1 cellular context compared by ENCODE assay signal in the genomic region with DNA sequence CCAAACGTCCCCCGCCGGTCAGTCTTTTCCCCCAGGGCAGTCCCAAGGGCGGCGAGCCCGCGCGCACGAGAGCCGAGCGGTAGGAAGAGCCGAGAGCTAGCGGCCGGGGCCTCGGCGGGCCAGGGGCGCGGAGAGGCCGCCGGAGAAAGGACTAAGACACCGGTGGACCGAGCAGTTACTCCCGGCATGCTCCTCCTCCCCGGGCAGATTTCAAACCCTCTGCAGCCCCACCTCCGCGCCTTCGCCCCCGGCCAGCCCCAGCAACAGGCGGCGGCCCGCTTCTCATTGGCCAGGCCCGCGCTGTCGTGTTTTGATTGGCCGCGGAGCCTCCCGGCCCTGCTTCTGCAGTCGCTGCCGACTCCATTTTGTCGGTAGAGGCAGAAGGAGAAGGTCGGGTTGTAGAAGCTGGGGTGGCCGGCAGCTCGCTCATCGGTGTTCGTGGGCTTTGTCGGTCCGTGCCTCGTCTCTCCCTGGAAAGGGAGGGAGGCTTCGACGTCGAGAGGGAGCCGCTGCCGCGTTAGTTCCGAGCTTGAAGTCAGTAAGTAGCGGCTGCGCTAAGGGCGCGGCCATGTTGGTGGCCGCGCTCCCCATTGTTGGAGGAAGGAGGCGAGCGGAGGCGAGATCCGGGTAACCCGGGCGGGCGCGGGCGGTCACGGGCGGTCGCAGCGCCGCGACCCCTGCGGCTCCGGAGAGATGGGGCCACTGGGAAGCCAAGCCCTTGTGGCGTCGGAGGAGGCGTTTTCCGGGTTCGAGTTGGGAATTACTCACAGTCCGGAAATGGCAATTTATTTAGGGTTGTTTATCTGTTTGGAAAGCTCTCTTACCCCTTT.
A peak's percentile ranks its signal among the peaks of the same experiment; 100 is the strongest.
TF ChIP-seq lines count a peak whose summit lies in the region.

TSS of gene PNRC2 (plus strand) at position 368 of the 830 bp plus-strand sequence. CDS start 1,630 bp downstream, outside the sequence.

TF ChIP-seq in K562, 482 proteins besides CTCF, POLR2A, EP300 and RAD21 (continued from another document and continues in another):
- TF ChIP-seq, protein P1, sequence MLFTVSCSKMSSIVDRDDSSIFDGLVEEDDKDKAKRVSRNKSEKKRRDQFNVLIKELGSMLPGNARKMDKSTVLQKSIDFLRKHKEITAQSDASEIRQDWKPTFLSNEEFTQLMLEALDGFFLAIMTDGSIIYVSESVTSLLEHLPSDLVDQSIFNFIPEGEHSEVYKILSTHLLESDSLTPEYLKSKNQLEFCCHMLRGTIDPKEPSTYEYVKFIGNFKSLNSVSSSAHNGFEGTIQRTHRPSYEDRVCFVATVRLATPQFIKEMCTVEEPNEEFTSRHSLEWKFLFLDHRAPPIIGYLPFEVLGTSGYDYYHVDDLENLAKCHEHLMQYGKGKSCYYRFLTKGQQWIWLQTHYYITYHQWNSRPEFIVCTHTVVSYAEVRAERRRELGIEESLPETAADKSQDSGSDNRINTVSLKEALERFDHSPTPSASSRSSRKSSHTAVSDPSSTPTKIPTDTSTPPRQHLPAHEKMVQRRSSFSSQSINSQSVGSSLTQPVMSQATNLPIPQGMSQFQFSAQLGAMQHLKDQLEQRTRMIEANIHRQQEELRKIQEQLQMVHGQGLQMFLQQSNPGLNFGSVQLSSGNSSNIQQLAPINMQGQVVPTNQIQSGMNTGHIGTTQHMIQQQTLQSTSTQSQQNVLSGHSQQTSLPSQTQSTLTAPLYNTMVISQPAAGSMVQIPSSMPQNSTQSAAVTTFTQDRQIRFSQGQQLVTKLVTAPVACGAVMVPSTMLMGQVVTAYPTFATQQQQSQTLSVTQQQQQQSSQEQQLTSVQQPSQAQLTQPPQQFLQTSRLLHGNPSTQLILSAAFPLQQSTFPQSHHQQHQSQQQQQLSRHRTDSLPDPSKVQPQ (CRISPR knock-in tag; IDR thresholded peaks at IDR 0.05; ENCODE audit: borderline replicate concordance) = no peak
- TF ChIP-seq NONO (IDR thresholded peaks at IDR 0.05; ENCODE audit: low read depth in 2 of 2, low read length in 1 of 2) = peak; percentile 10 to 65; a peak in 3 of 4 replicates
- peak; percentile 76 for TF ChIP-seq RBM22 (IDR thresholded peaks at IDR 0.05; ENCODE audit: low read depth, low read length, poor library complexity, severe bottlenecking)
- no peak for TF ChIP-seq MCM7 (IDR thresholded peaks at IDR 0.05)
- peak; percentile 69 for TF ChIP-seq VEZF1 (CRISPR knock-in tag; IDR thresholded peaks at IDR 0.05)
- peak; percentile 2 for TF ChIP-seq MXD1 (CRISPR knock-in tag; IDR thresholded peaks at IDR 0.05; ENCODE audit: borderline replicate concordance, poor library complexity, severe bottlenecking)
- no peak for TF ChIP-seq KLF10 (CRISPR knock-in tag; IDR thresholded peaks at IDR 0.05)
- no peak for TF ChIP-seq ETS1 (conservative IDR thresholded peaks at IDR 0.05; ENCODE audit: control insufficient read depth, low read depth, low read length)
- peak; percentile 88 for TF ChIP-seq ELF1 (tag; IDR thresholded peaks at IDR 0.05)
- 0 out of 2 replicates have a peak, but pooled peaks have one; percentile 38 for TF ChIP-seq NCOA1 (IDR thresholded peaks at IDR 0.05; ENCODE audit: low read depth)
- TF ChIP-seq SNRNP70 (optimal IDR thresholded peaks at IDR 0.05; ENCODE audit: low read depth, low read length) = no peak
- 0 out of 2 replicates have a peak, but pooled peaks have one; percentile 53 for TF ChIP-seq HDAC8 (tag; IDR thresholded peaks at IDR 0.05)
- peak; percentile 82; the same call in 1 of the 2 replicates for TF ChIP-seq CBX1 (IDR thresholded peaks at IDR 0.05; ENCODE audit: low read depth)
- TF ChIP-seq STAT5B (CRISPR knock-in tag; IDR thresholded peaks at IDR 0.05) = no peak
- TF ChIP-seq NCOA2 (IDR thresholded peaks at IDR 0.05; ENCODE audit: partially characterized antibody in 2 of 2) = no peak
- TF ChIP-seq ZNF311 (CRISPR knock-in tag; IDR thresholded peaks at IDR 0.05) = no peak
- TF ChIP-seq CGGBP1 (CRISPR knock-in tag; IDR thresholded peaks at IDR 0.05) = no peak; the same call in 1 of the 2 replicates
- TF ChIP-seq ETV1 (tag; conservative IDR thresholded peaks at IDR 0.05; ENCODE audit: low read depth) = peak; percentile 51; the same call in 1 of the 2 replicates
- TF ChIP-seq ZNF644 (tag; IDR thresholded peaks at IDR 0.05; ENCODE audit: low read depth) = no peak
- TF ChIP-seq KLF6 (CRISPR knock-in tag; IDR thresholded peaks at IDR 0.05; ENCODE audit: borderline replicate concordance) = peak; percentile 65; the same call in 1 of the 2 replicates
- TF ChIP-seq MCM5 (IDR thresholded peaks at IDR 0.05; ENCODE audit: low read depth) = no peak
- TF ChIP-seq ZNF512 (tag; IDR thresholded peaks at IDR 0.05) = no peak
- no peak for TF ChIP-seq DPF2 (IDR thresholded peaks at IDR 0.05)
- TF ChIP-seq TFE3 (CRISPR knock-in tag; IDR thresholded peaks at IDR 0.05) = peak; percentile 3; the same call in 1 of the 2 replicates
- peak; percentile 64 for TF ChIP-seq NFIC (IDR thresholded peaks at IDR 0.05)
- TF ChIP-seq GATAD2B (IDR thresholded peaks at IDR 0.05; ENCODE audit: borderline replicate concordance) = peak; percentile 42; the same call in 1 of the 2 replicates
- TF ChIP-seq TEAD4 (IDR thresholded peaks at IDR 0.05; ENCODE audit: low read length) = peak; percentile 57
- no peak for TF ChIP-seq TEAD4 (CRISPR knock-in tag; IDR thresholded peaks at IDR 0.05; ENCODE audit: borderline replicate concordance)
- TF ChIP-seq CTCFL (IDR thresholded peaks at IDR 0.05; ENCODE audit: borderline replicate concordance, insufficient read depth, low read depth, low read length, poor library complexity, severe bottlenecking) = no peak
- TF ChIP-seq, protein P2, sequence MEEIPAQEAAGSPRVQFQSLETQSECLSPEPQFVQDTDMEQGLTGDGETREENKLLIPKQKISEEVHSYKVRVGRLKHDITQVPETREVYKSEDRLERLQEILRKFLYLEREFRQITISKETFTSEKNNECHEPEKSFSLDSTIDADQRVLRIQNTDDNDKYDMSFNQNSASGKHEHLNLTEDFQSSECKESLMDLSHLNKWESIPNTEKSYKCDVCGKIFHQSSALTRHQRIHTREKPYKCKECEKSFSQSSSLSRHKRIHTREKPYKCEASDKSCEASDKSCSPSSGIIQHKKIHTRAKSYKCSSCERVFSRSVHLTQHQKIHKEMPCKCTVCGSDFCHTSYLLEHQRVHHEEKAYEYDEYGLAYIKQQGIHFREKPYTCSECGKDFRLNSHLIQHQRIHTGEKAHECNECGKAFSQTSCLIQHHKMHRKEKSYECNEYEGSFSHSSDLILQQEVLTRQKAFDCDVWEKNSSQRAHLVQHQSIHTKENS (CRISPR knock-in tag; IDR thresholded peaks at IDR 0.05) = no peak
- TF ChIP-seq CHD1 (IDR thresholded peaks at IDR 0.05; ENCODE audit: low read length) = peak; percentile 83
- TF ChIP-seq RFX7 (CRISPR knock-in tag; IDR thresholded peaks at IDR 0.05) = no peak
- TF ChIP-seq, protein P3, sequence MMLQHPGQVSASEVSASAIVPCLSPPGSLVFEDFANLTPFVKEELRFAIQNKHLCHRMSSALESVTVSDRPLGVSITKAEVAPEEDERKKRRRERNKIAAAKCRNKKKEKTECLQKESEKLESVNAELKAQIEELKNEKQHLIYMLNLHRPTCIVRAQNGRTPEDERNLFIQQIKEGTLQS (IDR thresholded peaks at IDR 0.05) = no peak
- TF ChIP-seq, protein P3 (CRISPR knock-in tag; conservative IDR thresholded peaks at IDR 0.05) = peak; percentile 60; the same call in 1 of the 2 replicates
- TF ChIP-seq ATF4 (CRISPR knock-in tag; IDR thresholded peaks at IDR 0.05) = no peak
